Comparison of ENCODE assay signal across 1 cellular context in genomic region chr9:133333011-133333410, GRCh38.
TF ChIP-seq lines count a peak whose summit lies in the region.

No MANE protein-coding gene starts in this region.

TF ChIP-seq in GM12878, 131 proteins besides CTCF, POLR2A, EP300 and RAD21:
- TF ChIP-seq RAD51 (IDR thresholded peaks at IDR 0.05) (no peak), POLR2AphosphoS5 (IDR thresholded peaks at IDR 0.05; ENCODE audit: low read length) (peak; percentile 2; the same call in 1 of the 2 replicates)
